ENCODE assay signal across 1 cellular context in genomic region chr6:10478187-10479040, GRCh38.
TF ChIP-seq lines count a peak whose summit lies in the region.

No MANE protein-coding gene starts in this region.

TF ChIP-seq in WTC11, 78 proteins besides CTCF, POLR2A, EP300 and RAD21 (continued from another document):
- TF ChIP-seq CDX4 (CRISPR knock-in tag; IDR thresholded peaks at IDR 0.05; ENCODE audit: borderline replicate concordance) (no peak), ELF4 (CRISPR knock-in tag; IDR thresholded peaks at IDR 0.05; ENCODE audit: low read depth) (no peak), EMX1 (CRISPR knock-in tag; IDR thresholded peaks at IDR 0.05) (no peak), ZNF416 (CRISPR knock-in tag; IDR thresholded peaks at IDR 0.05) (no peak), ZNF425 (CRISPR knock-in tag; conservative IDR thresholded peaks at IDR 0.05) (no peak), CREM (CRISPR knock-in tag; IDR thresholded peaks at IDR 0.05) (no peak), ZNF281 (CRISPR knock-in tag; IDR thresholded peaks at IDR 0.05) (no peak), ERG (CRISPR knock-in tag; IDR thresholded peaks at IDR 0.05) (no peak), ZNF423 (CRISPR knock-in tag; IDR thresholded peaks at IDR 0.05) (no peak), TEAD4 (CRISPR knock-in tag; IDR thresholded peaks at IDR 0.05) (no peak), ATF1 (CRISPR knock-in tag; IDR thresholded peaks at IDR 0.05) (no peak)
TF ChIP-seq in WTC11: peak in this region for 0.
